ENCODE assay signal across 22 cellular contexts in the genomic region with DNA sequence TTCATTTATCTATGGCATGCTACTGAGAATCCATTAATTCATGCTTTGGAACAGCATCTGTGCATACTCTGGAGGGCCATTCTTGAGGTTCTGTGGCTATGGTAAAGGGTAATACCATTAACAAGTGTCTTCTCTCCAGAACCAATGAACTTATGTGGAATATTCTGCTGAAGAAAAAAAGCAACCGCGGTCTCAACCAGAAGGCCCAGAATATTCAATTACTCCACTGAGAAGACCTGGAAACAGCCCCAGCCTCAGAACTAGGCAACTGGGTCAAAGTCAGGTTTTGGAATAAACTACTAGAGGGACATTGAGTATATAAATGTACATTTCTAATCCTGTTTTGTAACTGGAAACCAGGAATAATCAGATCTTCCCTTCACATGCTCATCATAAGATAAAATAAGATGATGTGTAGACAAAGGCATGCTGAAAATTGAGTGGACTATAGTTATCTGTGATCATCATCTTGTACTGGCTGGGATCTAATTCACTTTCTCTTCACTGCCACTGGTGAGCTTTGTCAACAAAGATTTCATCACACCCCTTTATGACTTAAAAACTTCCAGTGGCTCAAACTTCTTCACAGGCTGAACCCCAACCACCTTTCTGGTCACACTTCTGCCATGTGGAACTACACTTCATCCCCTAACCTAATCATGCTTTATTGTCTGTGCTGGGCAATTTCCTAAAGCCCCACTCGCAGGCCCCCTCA. TPM values are rescaled to one million over a fixed set of nuclear protein-coding genes. Genes with fewer than 3 reads are reported as not detected.
"Had no signal": no experiment of that assay in that cellular context is flagged by ENCODE, and none has a peak within 500 bp of the region (broad histone marks: within the 10 kb centered on the region; RNA-seq: fewer than 3 reads in every experiment).

No MANE protein-coding gene starts in this region.

- H3K9me3 ChIP-seq: left ventricle myocardium inferior, mucosa of descending colon, right atrium auricular region, tibial artery had no signal

- H3K36me3 Mint-ChIP-seq: activated naive CD4-positive, alpha-beta T cell treated with anti-CD3 and anti-CD28 coated beads, Interleukin-2, amount 10 ng/mL, durations not matched to agents 7 days and 5 days; memory B cell; naive B cell had no signal

- DNase-seq: activated CD4-positive, alpha-beta T cell treated with anti-CD3 and anti-CD28 coated beads, Interleukin-2, amount 10 ng/mL, durations not matched to agents 24 days and 14 days; activated CD4-positive, CD25-positive, alpha-beta regulatory T cell; activated CD8-positive, alpha-beta T cell treated with anti-CD3 and anti-CD28 coated beads, Interleukin-2, amount 10 ng/mL, durations not matched to agents 7 days and 5 days; activated effector memory CD4-positive, alpha-beta T cell treated with Interleukin-2 at 50 U/mL for 16 hours; activated naive CD4-positive, alpha-beta T cell treated with anti-CD3 and anti-CD28 coated beads, Interleukin-2, amount 10 ng/mL, durations not matched to agents 7 days and 5 days; activated naive CD8-positive, alpha-beta T cell treated with anti-CD3 and anti-CD28 coated beads, Interleukin-2, amount 50 U/mL, for 24 hours; activated T-cell treated with anti-CD3 and anti-CD28 coated beads, Interleukin-2, amount 50 U/mL, for 48 hours; dermis blood vessel endothelial cell; effector memory CD4-positive, alpha-beta T cell; foreskin fibroblast; left ventricle myocardium inferior; mucosa of descending colon; naive B cell; stimulated activated naive CD8-positive, alpha-beta T cell treated with anti-CD3 and anti-CD28 coated beads, Interleukin-15, Interleukin-2, amounts not matched to agents 100 U/mL and 50 U/mL, for 24 hours; substantia nigra; tibial artery had no signal

- H3K27me3 ChIP-seq: right atrium auricular region, tibial artery had no signal

- H3K36me3 ChIP-seq: left ventricle myocardium inferior, right atrium auricular region, tibial artery had no signal

- ATAC-seq: activated CD8-positive, alpha-beta T cell treated with anti-CD3 and anti-CD28 coated beads, Interleukin-2, amount 10 ng/mL, durations not matched to agents 7 days and 5 days; activated naive CD8-positive, alpha-beta T cell treated with anti-CD3 and anti-CD28 coated beads, Interleukin-2, amount 50 U/mL, for 24 hours; mucosa of descending colon; stimulated activated naive CD8-positive, alpha-beta T cell treated with anti-CD3 and anti-CD28 coated beads, Interleukin-15, Interleukin-2, amounts not matched to agents 100 U/mL and 50 U/mL, for 24 hours had no signal

- H3K4me1 Mint-ChIP-seq: activated CD4-positive, alpha-beta T cell treated with anti-CD3 and anti-CD28 coated beads, Interleukin-2, amount 10 ng/mL, durations not matched to agents 24 days and 14 days; activated naive CD4-positive, alpha-beta T cell treated with anti-CD3 and anti-CD28 coated beads, Interleukin-2, amount 10 ng/mL, durations not matched to agents 7 days and 5 days; activated naive CD8-positive, alpha-beta T cell treated with anti-CD3 and anti-CD28 coated beads, Interleukin-2, amount 50 U/mL, for 24 hours; neural crest cell had no signal

- H3K9me3 Mint-ChIP-seq: activated CD4-positive, alpha-beta T cell treated with anti-CD3 and anti-CD28 coated beads, Interleukin-2, amount 10 ng/mL, durations not matched to agents 24 days and 14 days; activated naive CD4-positive, alpha-beta T cell treated with anti-CD3 and anti-CD28 coated beads, Interleukin-2, amount 10 ng/mL, durations not matched to agents 7 days and 5 days; T-helper 2 cell treated with Interferon-gamma antibody and Interleukin-4, amounts not matched to agents 5 μg/mL and 100 μg/mL, for 36 hours had no signal

- H3K4me3 ChIP-seq: left ventricle myocardium inferior, mucosa of descending colon, right atrium auricular region, skin epidermis, tibial artery had no signal

- H3K4me3 Mint-ChIP-seq: activated CD4-positive, alpha-beta T cell treated with anti-CD3 and anti-CD28 coated beads, Interleukin-2, amount 10 ng/mL, durations not matched to agents 24 days and 14 days; activated CD8-positive, alpha-beta T cell treated with anti-CD3 and anti-CD28 coated beads, Interleukin-2, amount 10 ng/mL, durations not matched to agents 7 days and 5 days; activated naive CD4-positive, alpha-beta T cell treated with anti-CD3 and anti-CD28 coated beads, Interleukin-2, amount 10 ng/mL, durations not matched to agents 7 days and 5 days; activated naive CD8-positive, alpha-beta T cell treated with anti-CD3 and anti-CD28 coated beads, Interleukin-2, amount 50 U/mL, for 24 hours; memory B cell; naive B cell; neural crest cell; T-helper 2 cell treated with Interferon-gamma antibody and Interleukin-4, amounts not matched to agents 5 μg/mL and 100 μg/mL, for 36 hours had no signal

- H3K27ac Mint-ChIP-seq: activated CD4-positive, alpha-beta T cell treated with anti-CD3 and anti-CD28 coated beads, Interleukin-2, amount 10 ng/mL, durations not matched to agents 24 days and 14 days; activated CD8-positive, alpha-beta T cell treated with anti-CD3 and anti-CD28 coated beads, Interleukin-2, amount 10 ng/mL, durations not matched to agents 7 days and 5 days; activated naive CD4-positive, alpha-beta T cell treated with anti-CD3 and anti-CD28 coated beads, Interleukin-2, amount 10 ng/mL, durations not matched to agents 7 days and 5 days; activated naive CD8-positive, alpha-beta T cell treated with anti-CD3 and anti-CD28 coated beads, Interleukin-2, amount 50 U/mL, for 24 hours; memory B cell; naive B cell; progenitor cell of endocrine pancreas; T-helper 2 cell treated with Interferon-gamma antibody and Interleukin-4, amounts not matched to agents 5 μg/mL and 100 μg/mL, for 36 hours had no signal

- H3K27ac ChIP-seq: left ventricle myocardium inferior, right atrium auricular region, skin epidermis, tibial artery had no signal

RNA-seq across cellular contexts. Expression of gene SPTB, which starts 6.0 kb away (rescaled TPM):
- total RNA-seq: activated CD4-positive, alpha-beta T cell treated with anti-CD3 and anti-CD28 coated beads, Interleukin-2, amount 10 ng/mL, durations not matched to agents 24 days and 14 days; activated CD8-positive, alpha-beta T cell treated with anti-CD3 and anti-CD28 coated beads, Interleukin-2, amount 10 ng/mL, durations not matched to agents 7 days and 5 days had no signal
